4 cellular contexts compared by ENCODE assay signal in the genomic region with DNA sequence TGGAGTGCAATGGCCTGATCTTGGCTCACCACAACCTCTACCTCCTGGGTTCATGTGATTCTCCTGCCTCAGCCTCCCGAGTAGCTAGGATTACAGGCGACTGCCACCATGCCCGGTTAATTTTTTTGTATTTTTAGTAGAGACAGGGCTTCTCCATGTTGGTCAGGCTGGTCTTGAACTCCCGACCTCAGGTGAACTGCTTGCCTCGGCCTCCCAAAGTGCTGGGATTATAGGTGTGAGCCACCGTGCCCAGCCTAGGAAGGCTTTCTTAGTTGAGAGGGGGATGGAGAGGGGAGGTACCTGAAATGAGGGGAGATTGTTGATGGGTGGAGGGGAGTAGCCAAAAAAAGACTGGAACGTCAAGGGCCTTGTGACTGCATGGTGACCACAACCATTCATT. TPM values are rescaled to one million over a fixed set of nuclear protein-coding genes. Genes with fewer than 3 reads are reported as not detected.
"Had no signal": no experiment of that assay in that cellular context is flagged by ENCODE, and none has a peak within 500 bp of the region (broad histone marks: within the 10 kb centered on the region; RNA-seq: fewer than 3 reads in every experiment).

No MANE protein-coding gene starts in this region.

RNA-seq across cellular contexts. Expression of gene CLEC18B, which starts 7.4 kb away (rescaled TPM):
- total RNA-seq: GM23338, H1, IMR-90 had no signal

RNA-seq across cellular contexts. Expression of gene NPIPB15, which starts 37.8 kb away (rescaled TPM):
- total RNA-seq: HT-29 had no signal
